Comparison of ENCODE assay signal across 8 cellular contexts in the genomic region with DNA sequence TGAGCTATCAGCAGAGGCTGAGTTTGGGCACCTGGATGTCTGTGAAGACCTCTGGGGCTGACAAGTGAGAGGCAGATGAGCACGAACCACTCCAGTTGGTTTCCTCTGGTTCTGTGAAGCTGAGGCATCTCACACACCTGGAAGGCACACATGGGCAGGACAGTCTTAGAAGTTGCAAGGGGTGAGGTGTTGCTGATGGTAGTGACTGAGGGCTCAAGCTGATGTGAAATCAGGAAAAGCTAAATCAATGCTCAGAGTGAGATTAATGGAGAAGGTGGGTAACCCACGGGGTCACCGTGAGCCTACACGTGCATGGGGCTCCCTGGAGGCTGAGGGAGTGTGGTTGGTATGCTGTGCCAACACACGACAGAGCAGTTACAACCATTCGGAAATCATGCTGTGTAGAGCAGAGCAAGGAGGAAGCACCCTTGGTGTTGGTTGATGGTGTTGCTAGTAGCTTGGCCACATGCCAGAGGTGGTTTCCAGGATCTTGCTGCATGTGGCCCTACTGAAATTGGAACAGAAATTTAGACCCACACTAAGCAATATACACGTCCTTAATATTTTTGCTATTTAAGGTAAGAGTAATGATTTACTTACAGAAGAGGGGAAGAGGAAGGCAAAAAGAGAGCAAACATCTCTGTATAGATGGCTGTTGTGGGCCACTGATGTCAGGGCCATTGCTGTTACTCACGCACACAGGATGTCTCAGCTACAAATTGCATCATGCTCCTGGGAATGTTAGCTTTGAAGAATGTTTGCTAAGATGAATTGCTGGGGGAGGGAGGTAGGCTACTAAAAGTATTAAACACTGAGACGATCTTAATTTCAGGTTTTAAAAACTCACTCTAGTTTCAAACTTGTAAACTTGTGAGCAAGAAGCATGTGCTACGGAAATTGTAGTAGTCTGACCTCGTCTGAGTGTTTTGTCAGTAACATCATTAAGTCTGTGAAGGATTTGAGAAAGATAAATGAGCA.
A peak's percentile ranks its signal among the peaks of the same experiment; 100 is the strongest.
DNase-seq lines count a peak whose midpoint lies in the region; ATAC-seq, FAIRE-seq and TF ChIP-seq lines count a peak whose summit lies in the region.

No MANE protein-coding gene starts in this region.

- H3K4me3 ChIP-seq in kidney (ENCODE audit: low read length in 2 of 2): peak overlapping the region in 1 of 2 donors; percentile 29

- peaks cover 3% of the 10 kb centered on the region for H3K4me1 Mint-ChIP-seq in activated CD8-positive, alpha-beta T cell treated with anti-CD3 and anti-CD28 coated beads for 36 hours (ENCODE audit: low read depth)
- H3K4me1 Mint-ChIP-seq in activated CD8-positive, alpha-beta T cell treated with anti-CD3 and anti-CD28 coated beads, Interleukin-2, amount 10 ng/mL, durations not matched to agents 7 days and 5 days (ENCODE audit: low read depth): no peaks in the 10 kb centered on the region
- peaks cover 16% of the 10 kb centered on the region for H3K4me1 Mint-ChIP-seq in WTC11

- no peak for FAIRE-seq in kidney (lab: Jason Lieb, UNC)

- POLR2A ChIA-PET in activated CD8-positive, alpha-beta T cell treated with anti-CD3 and anti-CD28 coated beads for 36 hours (lab: Charles Lee): interaction anchor here (0.7 kb wide), 1 partner anchor 926 kb away, joined by 3 read pairs; no protein-coding TSS in a partner anchor
- POLR2A ChIA-PET in activated CD8-positive, alpha-beta T cell treated with anti-CD3 and anti-CD28 coated beads, Interleukin-2, amount 10 ng/mL, durations not matched to agents 7 days and 5 days (lab: Charles Lee): no interaction called here
- POLR2A ChIA-PET in WTC11 (lab: Charles Lee): interaction anchor here (0.5 kb wide), 1 partner anchor 156 kb away, joined by 4 read pairs; no protein-coding TSS in a partner anchor

- CTCF ChIA-PET in activated CD8-positive, alpha-beta T cell treated with anti-CD3 and anti-CD28 coated beads for 36 hours (lab: Charles Lee): interaction anchor here (10.8 kb wide), 1 partner anchor 207 kb away, joined by 228 read pairs; no protein-coding TSS in a partner anchor
- CTCF ChIA-PET in activated CD8-positive, alpha-beta T cell treated with anti-CD3 and anti-CD28 coated beads, Interleukin-2, amount 10 ng/mL, durations not matched to agents 7 days and 5 days (lab: Charles Lee): interaction anchor here (11.4 kb wide), 1 partner anchor 206 kb away, joined by 138 read pairs; no protein-coding TSS in a partner anchor
- CTCF ChIA-PET in WTC11 (lab: Charles Lee): interaction anchor here (1.2 to 7.2 kb wide), 2 partner anchors 66 to 206 kb away, joined by 3 to 84 read pairs; no protein-coding TSS in a partner anchor

- DNase-seq in activated CD8-positive, alpha-beta T cell treated with anti-CD3 and anti-CD28 coated beads for 36 hours: peak; percentile 49
- DNase-seq in activated CD8-positive, alpha-beta T cell treated with anti-CD3 and anti-CD28 coated beads, Interleukin-2, amount 10 ng/mL, durations not matched to agents 7 days and 5 days: no peak
- DNase-seq in WTC11 (ENCODE audit: low spot score) (no peak), kidney (peak; percentile 81), NCI-H128 (lab: John Stamatoyannopoulos, UW; ENCODE audit: unreplicated experiment) (no peak), GOT3 (lab: John Stamatoyannopoulos, UW) (no peak)

- ATAC-seq in activated CD8-positive, alpha-beta T cell treated with anti-CD3 and anti-CD28 coated beads for 36 hours: peak; percentile 53
- ATAC-seq in activated CD8-positive, alpha-beta T cell treated with anti-CD3 and anti-CD28 coated beads, Interleukin-2, amount 10 ng/mL, durations not matched to agents 7 days and 5 days: no peak
- ATAC-seq in HG03354 (IDR thresholded peaks at IDR 0.05; ENCODE audit: poor library complexity, severe bottlenecking, unreplicated experiment) (peak; percentile 72), WTC11 (no peak), HG03097 (IDR thresholded peaks at IDR 0.05; ENCODE audit: low FRiP score, unreplicated experiment) (no peak)

- no peak overlapping the region for H3K4me3 Mint-ChIP-seq in activated CD8-positive, alpha-beta T cell treated with anti-CD3 and anti-CD28 coated beads for 36 hours
- H3K4me3 Mint-ChIP-seq in activated CD8-positive, alpha-beta T cell treated with anti-CD3 and anti-CD28 coated beads, Interleukin-2, amount 10 ng/mL, durations not matched to agents 7 days and 5 days: no peak overlapping the region
- no peak overlapping the region for H3K4me3 Mint-ChIP-seq in WTC11

- H3K36me3 ChIP-seq in kidney (ENCODE audit: control insufficient read depth in 1 of 2, insufficient read depth in 2 of 2, low read length in 2 of 2): no peaks in the 10 kb centered on the region

- H3K9me3 ChIP-seq in kidney (ENCODE audit: control insufficient read depth in 1 of 2, low read length in 2 of 2): no peaks in the 10 kb centered on the region

- H3K9me3 Mint-ChIP-seq in activated CD8-positive, alpha-beta T cell treated with anti-CD3 and anti-CD28 coated beads for 36 hours: no peaks in the 10 kb centered on the region
- no peaks in the 10 kb centered on the region for H3K9me3 Mint-ChIP-seq in activated CD8-positive, alpha-beta T cell treated with anti-CD3 and anti-CD28 coated beads, Interleukin-2, amount 10 ng/mL, durations not matched to agents 7 days and 5 days (ENCODE audit: insufficient read depth)
- H3K9me3 Mint-ChIP-seq in WTC11: no peaks in the 10 kb centered on the region

- TF ChIP-seq CTCF in activated CD8-positive, alpha-beta T cell treated with anti-CD3 and anti-CD28 coated beads for 36 hours (IDR thresholded peaks at IDR 0.05): no peak
- no peak for TF ChIP-seq CTCF in WTC11 (IDR thresholded peaks at IDR 0.05)
- no peak for TF ChIP-seq CTCF in kidney (IDR thresholded peaks at IDR 0.05; ENCODE audit: borderline replicate concordance, extremely low read depth, insufficient read depth)

- intact Hi-C loops in activated CD8-positive, alpha-beta T cell treated with anti-CD3 and anti-CD28 coated beads for 36 hours (cut with micrococcal nuclease): no loop called here
- intact Hi-C loops in kidney (cut with DNase I): no loop called here

- H3K9ac ChIP-seq in kidney (ENCODE audit: low read length in 2 of 2): peak overlapping the region in 1 of 2 donors; percentile 24

- H3K27ac ChIP-seq in kidney (ENCODE audit: low read depth in 2 of 2, low read length in 2 of 2): peak overlapping the region in 1 of 2 donors; percentile 60

- H3K4me1 ChIP-seq in kidney (ENCODE audit: control insufficient read depth in 1 of 2, insufficient read depth in 1 of 2, low read depth in 1 of 2, low read length in 2 of 2): peaks cover 0 to 10% of the 10 kb centered on the region in 2 donors

- peaks cover 28% of the 10 kb centered on the region for H3K27me3 Mint-ChIP-seq in activated CD8-positive, alpha-beta T cell treated with anti-CD3 and anti-CD28 coated beads for 36 hours
- H3K27me3 Mint-ChIP-seq in activated CD8-positive, alpha-beta T cell treated with anti-CD3 and anti-CD28 coated beads, Interleukin-2, amount 10 ng/mL, durations not matched to agents 7 days and 5 days (ENCODE audit: low read depth): peaks cover 20% of the 10 kb centered on the region
- H3K27me3 Mint-ChIP-seq in WTC11 (ENCODE audit: low read depth): no peaks in the 10 kb centered on the region

- H3K36me3 Mint-ChIP-seq in activated CD8-positive, alpha-beta T cell treated with anti-CD3 and anti-CD28 coated beads for 36 hours (ENCODE audit: low read depth): no peaks in the 10 kb centered on the region
- no peaks in the 10 kb centered on the region for H3K36me3 Mint-ChIP-seq in activated CD8-positive, alpha-beta T cell treated with anti-CD3 and anti-CD28 coated beads, Interleukin-2, amount 10 ng/mL, durations not matched to agents 7 days and 5 days (ENCODE audit: low read depth)
- H3K36me3 Mint-ChIP-seq in WTC11: no peaks in the 10 kb centered on the region

- H3K27ac Mint-ChIP-seq in activated CD8-positive, alpha-beta T cell treated with anti-CD3 and anti-CD28 coated beads for 36 hours: no peak overlapping the region
- no peak overlapping the region for H3K27ac Mint-ChIP-seq in activated CD8-positive, alpha-beta T cell treated with anti-CD3 and anti-CD28 coated beads, Interleukin-2, amount 10 ng/mL, durations not matched to agents 7 days and 5 days
- H3K27ac Mint-ChIP-seq in WTC11: no peak overlapping the region

TF ChIP-seq in WTC11, 78 proteins besides CTCF, POLR2A, EP300 and RAD21:
- peak; percentile 94 for TF ChIP-seq GABPB1 (CRISPR knock-in tag; IDR thresholded peaks at IDR 0.05)
- no peak for TF ChIP-seq ZNF423 (CRISPR knock-in tag; IDR thresholded peaks at IDR 0.05)

Comparison
In these comparisons a context has a peak if more than half of its experiments do, and no peak if none do; other contexts are left out.
1. ATAC-seq: peak in activated CD8-positive, alpha-beta T cell treated with anti-CD3 and anti-CD28 coated beads for 36 hours (single experiment) and HG03354 (single experiment); none in activated CD8-positive, alpha-beta T cell treated with anti-CD3 and anti-CD28 coated beads, Interleukin-2, amount 10 ng/mL, durations not matched to agents 7 days and 5 days (single experiment), WTC11 (single experiment) and HG03097 (single experiment).
2. DNase-seq: peak in activated CD8-positive, alpha-beta T cell treated with anti-CD3 and anti-CD28 coated beads for 36 hours (single experiment) and kidney (single experiment); none in activated CD8-positive, alpha-beta T cell treated with anti-CD3 and anti-CD28 coated beads, Interleukin-2, amount 10 ng/mL, durations not matched to agents 7 days and 5 days (single experiment), WTC11 (single experiment), NCI-H128 (single experiment) and GOT3 (single experiment).